1 cellular context compared by ENCODE assay signal in genomic region chr9:86246752-86247161, GRCh38.
TF ChIP-seq lines count a peak whose summit lies in the region.

No MANE protein-coding gene starts in this region.

TF ChIP-seq in GM23338, 12 proteins besides CTCF, POLR2A, EP300 and RAD21 (continued from another document):
- TF ChIP-seq ZNF462 (CRISPR knock-in tag; IDR thresholded peaks at IDR 0.05) (no peak), STAT1 (IDR thresholded peaks at IDR 0.05; ENCODE audit: unreplicated experiment) (no peak), REST (IDR thresholded peaks at IDR 0.05; ENCODE audit: unreplicated experiment) (no peak), CREB1 (CRISPR knock-in tag; IDR thresholded peaks at IDR 0.05; ENCODE audit: low read depth) (no peak), JUNB (IDR thresholded peaks at IDR 0.05; ENCODE audit: unreplicated experiment) (no peak), POLR2AphosphoS5 (IDR thresholded peaks at IDR 0.05; ENCODE audit: low read depth) (no peak)
- TF ChIP-seq, protein P1, sequence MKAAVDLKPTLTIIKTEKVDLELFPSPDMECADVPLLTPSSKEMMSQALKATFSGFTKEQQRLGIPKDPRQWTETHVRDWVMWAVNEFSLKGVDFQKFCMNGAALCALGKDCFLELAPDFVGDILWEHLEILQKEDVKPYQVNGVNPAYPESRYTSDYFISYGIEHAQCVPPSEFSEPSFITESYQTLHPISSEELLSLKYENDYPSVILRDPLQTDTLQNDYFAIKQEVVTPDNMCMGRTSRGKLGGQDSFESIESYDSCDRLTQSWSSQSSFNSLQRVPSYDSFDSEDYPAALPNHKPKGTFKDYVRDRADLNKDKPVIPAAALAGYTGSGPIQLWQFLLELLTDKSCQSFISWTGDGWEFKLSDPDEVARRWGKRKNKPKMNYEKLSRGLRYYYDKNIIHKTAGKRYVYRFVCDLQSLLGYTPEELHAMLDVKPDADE (IDR thresholded peaks at IDR 0.05) = no peak
